In genomic region chr2:234256516-234256915, GRCh38 we compare ENCODE assay signal across 16 cellular contexts.
A peak's percentile ranks its signal among the peaks of the same experiment; 100 is the strongest.
DNase-seq lines count a peak whose midpoint lies in the region; ATAC-seq and TF ChIP-seq lines count a peak whose summit lies in the region.
"Had no signal": no experiment of that assay in that cellular context is flagged by ENCODE, and none has a peak within 500 bp of the region (broad histone marks: within the 10 kb centered on the region; RNA-seq: fewer than 3 reads in every experiment).

No MANE protein-coding gene starts in this region.

- H4K8ac ChIP-seq in mesendoderm (ENCODE audit: low read depth, low read length) = no peak overlapping the region

- H3K4me1 Mint-ChIP-seq in Calu3 (ENCODE audit: low read depth, unreplicated experiment) (peaks cover 62% of the 10 kb centered on the region), endodermal cell (peaks cover 21% of the 10 kb centered on the region)
- peaks cover 13% of the 10 kb centered on the region for H3K4me1 Mint-ChIP-seq in stimulated activated naive CD8-positive, alpha-beta T cell treated with anti-CD3 and anti-CD28 coated beads, Interleukin-15, amount 100 ng/mL, for 72 hours

- H3K27ac ChIP-seq in endodermal cell (ENCODE audit: low read depth, low read length) (no peak overlapping the region), mesendoderm (ENCODE audit: low read depth, low read length) (no peak overlapping the region)
- H3K27ac ChIP-seq: C4-2B, SK-N-MC had no signal

- H3K36me3 Mint-ChIP-seq in Calu3 (ENCODE audit: insufficient read depth, unreplicated experiment) (peaks cover 11% of the 10 kb centered on the region), endodermal cell (ENCODE audit: low read depth) (no peaks in the 10 kb centered on the region)

- CTCF ChIA-PET in Calu3 (lab: Charles Lee) = no interaction called here

- H3K4me3 Mint-ChIP-seq in Calu3 (ENCODE audit: low read depth, unreplicated experiment) (no peak overlapping the region), endodermal cell (no peak overlapping the region)
- H3K4me3 Mint-ChIP-seq in stimulated activated naive CD8-positive, alpha-beta T cell treated with anti-CD3 and anti-CD28 coated beads, Interleukin-15, amount 100 ng/mL, for 72 hours = no peak overlapping the region

- no peak overlapping the region for H3K23ac ChIP-seq in mesendoderm (ENCODE audit: low read length)

- H3K79me2 ChIP-seq in mesendoderm (ENCODE audit: control insufficient read depth, insufficient read depth, low read length) = no peaks in the 10 kb centered on the region

- H3K4me1 ChIP-seq in endodermal cell (ENCODE audit: control insufficient read depth, insufficient read depth, low read length) (peaks cover 3% of the 10 kb centered on the region), mesendoderm (ENCODE audit: control insufficient read depth, low read depth, low read length) (no peaks in the 10 kb centered on the region)

- H3K4me3 ChIP-seq in endodermal cell (ENCODE audit: low read length) = no peak overlapping the region
- H3K4me3 ChIP-seq in mesendoderm (ENCODE audit: low read length) = no peak overlapping the region
- H3K4me3 ChIP-seq: SK-N-MC had no signal

- no peak overlapping the region for H2BK15ac ChIP-seq in mesendoderm (replicated peaks; ENCODE audit: low read depth)

- no peak overlapping the region for H3K4ac ChIP-seq in mesendoderm (ENCODE audit: low read depth, low read length)

- H3K27ac Mint-ChIP-seq in Calu3 (ENCODE audit: unreplicated experiment) (peak overlapping the region; percentile 91), endodermal cell (peak overlapping the region; percentile 48)
- no peak overlapping the region for H3K27ac Mint-ChIP-seq in stimulated activated naive CD8-positive, alpha-beta T cell treated with anti-CD3 and anti-CD28 coated beads, Interleukin-15, amount 100 ng/mL, for 72 hours

- no TSS peak for BruUV-seq in Calu3 (replicated peaks; lab: Mats Ljungman, UMichigan)

- H3K27me3 ChIP-seq in endodermal cell (ENCODE audit: control insufficient read depth, insufficient read depth, low read length, poor library complexity, severe bottlenecking) (no peaks in the 10 kb centered on the region), mesendoderm (ENCODE audit: insufficient read depth, low read length, poor library complexity) (no peaks in the 10 kb centered on the region)

- H3K27me3 Mint-ChIP-seq in Calu3 (ENCODE audit: unreplicated experiment) (no peaks in the 10 kb centered on the region), endodermal cell (ENCODE audit: insufficient read depth) (peaks cover 3% of the 10 kb centered on the region)
- H3K27me3 Mint-ChIP-seq in stimulated activated naive CD8-positive, alpha-beta T cell treated with anti-CD3 and anti-CD28 coated beads, Interleukin-15, amount 100 ng/mL, for 72 hours = no peaks in the 10 kb centered on the region

- no peaks in the 10 kb centered on the region for H3K9me3 ChIP-seq in endodermal cell (ENCODE audit: control insufficient read depth, low read length)

- no peak for TF ChIP-seq CTCF in Calu3 (IDR thresholded peaks at IDR 0.05; ENCODE audit: unreplicated experiment)
- no peak for TF ChIP-seq CTCF in endodermal cell (conservative IDR thresholded peaks at IDR 0.05)

- WGBS in endodermal cell (ENCODE audit: insufficient coverage in 1 of 2, insufficient read length in 1 of 2), 2 experiments = 69 to 76% methylated on average over 3 of the region's 3 CpGs
- no CpG with 5 or more reads among the region's 3 CpGs for WGBS in mesendoderm (ENCODE audit: extremely low coverage, insufficient coverage, low lambda C conversion rate)

- no peak for DNase-seq in Calu3
- peak; percentile 55 for DNase-seq in LoVo (ENCODE audit: low spot score)
- DNase-seq in endodermal cell = peak; percentile 83
- DNase-seq in mesendoderm = peak; percentile 80
- no peak for DNase-seq in stimulated activated naive CD8-positive, alpha-beta T cell treated with anti-CD3 and anti-CD28 coated beads, Interleukin-15, amount 100 ng/mL, for 72 hours
- DNase-seq: KG1, NCI-H1048, NCI-H2081 treated with DMSO at 0.1 percent for 48 hours, NCI-H510A, NCI-H774, PC-3 had no signal

- H3K4me2 ChIP-seq in mesendoderm (ENCODE audit: low read length) = no peak overlapping the region

- no peak overlapping the region for H3K56ac ChIP-seq in mesendoderm (ENCODE audit: low read length)

- H3K9ac ChIP-seq in endodermal cell (ENCODE audit: extremely low read depth, low read length, poor library complexity, severe bottlenecking) = no peak overlapping the region
- H3K9ac ChIP-seq in mesendoderm (ENCODE audit: low read length) = no peak overlapping the region

- H3K36me3 ChIP-seq in endodermal cell (ENCODE audit: control insufficient read depth, insufficient read depth, low read length) = no peaks in the 10 kb centered on the region
- H3K36me3 ChIP-seq in mesendoderm (ENCODE audit: control insufficient read depth, insufficient read depth, low read length) = no peaks in the 10 kb centered on the region

- no peak overlapping the region for H2BK120ac ChIP-seq in mesendoderm (ENCODE audit: low read depth, low read length)

- no peak overlapping the region for H2BK5ac ChIP-seq in mesendoderm (ENCODE audit: low read length)

- no peak overlapping the region for H2AK5ac ChIP-seq in mesendoderm (ENCODE audit: low read length)

- H4K5ac ChIP-seq in mesendoderm (ENCODE audit: low read length) = no peak overlapping the region

- intact Hi-C loops in Calu3 (cut with micrococcal nuclease; ENCODE audit: unreplicated experiment) = loop anchor here (5.0 to 10.0 kb wide), 2 partner anchors 168 to 246 kb away; no protein-coding TSS in a partner anchor

- no peak overlapping the region for H3K18ac ChIP-seq in mesendoderm (ENCODE audit: low read length)

- H3K79me1 ChIP-seq in mesendoderm (ENCODE audit: low read length) = no peaks in the 10 kb centered on the region

- ATAC-seq in HG03175 (IDR thresholded peaks at IDR 0.05; ENCODE audit: unreplicated experiment) = no peak
- no peak for ATAC-seq in stimulated activated naive CD8-positive, alpha-beta T cell treated with anti-CD3 and anti-CD28 coated beads, Interleukin-15, amount 100 ng/mL, for 72 hours
- ATAC-seq in GM18867 (IDR thresholded peaks at IDR 0.05; ENCODE audit: unreplicated experiment) = no peak
- ATAC-seq: PC-3, Right ventricle myocardium inferior had no signal

- H3K9me3 Mint-ChIP-seq in Calu3 (ENCODE audit: low read depth, unreplicated experiment) = no peaks in the 10 kb centered on the region
- H3K9me3 Mint-ChIP-seq in endodermal cell = no peaks in the 10 kb centered on the region
- H3K9me3 Mint-ChIP-seq in stimulated activated naive CD8-positive, alpha-beta T cell treated with anti-CD3 and anti-CD28 coated beads, Interleukin-15, amount 100 ng/mL, for 72 hours = no peaks in the 10 kb centered on the region

Comparison
In these comparisons a context has a peak if more than half of its experiments do, and no peak if none do; other contexts are left out.
1. DNase-seq: peak in LoVo (single experiment), endodermal cell (single experiment) and mesendoderm (single experiment); none in Calu3 (single experiment) and stimulated activated naive CD8-positive, alpha-beta T cell treated with anti-CD3 and anti-CD28 coated beads, Interleukin-15, amount 100 ng/mL, for 72 hours (0 of 2).
2. H3K27ac Mint-ChIP-seq: peak in Calu3 (single experiment) and endodermal cell (single experiment); none in stimulated activated naive CD8-positive, alpha-beta T cell treated with anti-CD3 and anti-CD28 coated beads, Interleukin-15, amount 100 ng/mL, for 72 hours (0 of 2).